13 cellular contexts compared by ENCODE assay signal in genomic region chr1:172141351-172142000, GRCh38.
DNase-seq lines count a peak whose midpoint lies in the region; ATAC-seq and TF ChIP-seq lines count a peak whose summit lies in the region.
"Had no signal": no experiment of that assay in that cellular context is flagged by ENCODE, and none has a peak within 500 bp of the region (broad histone marks: within the 10 kb centered on the region; RNA-seq: fewer than 3 reads in every experiment).

No MANE protein-coding gene starts in this region.

- no peak for TF ChIP-seq CTCF in SK-N-SH (IDR thresholded peaks at IDR 0.05)
- no peak for TF ChIP-seq CTCF in neural crest cell (conservative IDR thresholded peaks at IDR 0.05)
- no peak for TF ChIP-seq CTCF in upper lobe of right lung (IDR thresholded peaks at IDR 0.05)

- H3F3A ChIP-seq in SK-N-SH (replicated peaks; ENCODE audit: insufficient read depth) = peaks cover 77% of the 10 kb centered on the region

- no peaks in the 10 kb centered on the region for H3K27me3 Mint-ChIP-seq in neural crest cell (ENCODE audit: low read depth)
- H3K27me3 Mint-ChIP-seq: activated CD4-positive, alpha-beta T cell treated with anti-CD3 and anti-CD28 coated beads, Interleukin-2, amount 10 ng/mL, durations not matched to agents 7 days and 5 days had no signal

- H3K9me3 ChIP-seq in SK-N-SH = no peaks in the 10 kb centered on the region
- H3K9me3 ChIP-seq in endocrine pancreas (ENCODE audit: control insufficient read depth, low read length) = no peaks in the 10 kb centered on the region
- no peaks in the 10 kb centered on the region for H3K9me3 ChIP-seq in upper lobe of right lung

- H3K4me2 ChIP-seq in SK-N-SH = peak overlapping the region; percentile 70

- no peaks in the 10 kb centered on the region for H3K36me3 Mint-ChIP-seq in neural crest cell (ENCODE audit: low read depth)

- H3K27me3 ChIP-seq in SK-N-SH (ENCODE audit: insufficient read depth) (no peaks in the 10 kb centered on the region), endocrine pancreas (ENCODE audit: control insufficient read depth, insufficient read depth, low read length) (no peaks in the 10 kb centered on the region), upper lobe of right lung (no peaks in the 10 kb centered on the region)

- H3K4me1 ChIP-seq in SK-N-SH (ENCODE audit: control insufficient read depth in 1 of 2, insufficient read depth in 2 of 2, low read depth in 1 of 2, low read length in 1 of 2) (peaks cover 19 to 40% of the 10 kb centered on the region in 2 experiments; a peak in 3 of 4 replicates), endocrine pancreas (ENCODE audit: control insufficient read depth, insufficient read depth, low read length) (no peaks in the 10 kb centered on the region), upper lobe of right lung (no peaks in the 10 kb centered on the region)

- ATAC-seq in SK-N-SH treated with all-trans-retinoic acid at 6 μM for 48 hours = no peak
- no peak for ATAC-seq in upper lobe of right lung
- no peak for ATAC-seq in HG03565 (IDR thresholded peaks at IDR 0.05; ENCODE audit: unreplicated experiment)
- no peak for ATAC-seq in GM21360 (IDR thresholded peaks at IDR 0.05; ENCODE audit: unreplicated experiment)

- H3K79me2 ChIP-seq in SK-N-SH (ENCODE audit: insufficient read depth) = peaks cover 55% of the 10 kb centered on the region

- peak overlapping the region; percentile 83 for H3K27ac Mint-ChIP-seq in neural crest cell (ENCODE audit: unreplicated experiment)
- H3K27ac Mint-ChIP-seq: activated CD4-positive, alpha-beta T cell treated with anti-CD3 and anti-CD28 coated beads, Interleukin-2, amount 10 ng/mL, durations not matched to agents 7 days and 5 days; immature natural killer cell had no signal

- peaks cover 49% of the 10 kb centered on the region for H3K4me1 Mint-ChIP-seq in neural crest cell

- POLR2A ChIA-PET in SK-N-SH (lab: Yijun Ruan, JAX) = no interaction called here

- H3K9me3 Mint-ChIP-seq in neural crest cell = no peaks in the 10 kb centered on the region
- H3K9me3 Mint-ChIP-seq: activated CD4-positive, alpha-beta T cell treated with anti-CD3 and anti-CD28 coated beads, Interleukin-2, amount 10 ng/mL, durations not matched to agents 7 days and 5 days; immature natural killer cell had no signal

- H3K36me3 ChIP-seq in SK-N-SH (replicated peaks in 1 of 2; ENCODE audit: control insufficient read depth in 1 of 2, insufficient read depth in 2 of 2, low read length in 1 of 2) (peaks cover 41 to 50% of the 10 kb centered on the region in 2 experiments), endocrine pancreas (ENCODE audit: control insufficient read depth, insufficient read depth, low read length) (no peaks in the 10 kb centered on the region), upper lobe of right lung (no peaks in the 10 kb centered on the region)

- CTCF ChIA-PET in SK-N-SH (lab: Yijun Ruan, JAX) = interaction anchor here (1.1 to 1.3 kb wide), 3 partner anchors 17 to 258 kb away, joined by 4 read pairs; no protein-coding TSS in a partner anchor

- H2AFZ ChIP-seq in SK-N-SH (ENCODE audit: low read depth) = no peak overlapping the region; the same call in 1 of the 2 replicates

- H3K9me2 ChIP-seq in SK-N-SH = no peaks in the 10 kb centered on the region

- TF ChIP-seq RAD21 in SK-N-SH (IDR thresholded peaks at IDR 0.05; ENCODE audit: low read length) = no peak

- DNase-seq in SK-N-SH = no peak
- DNase-seq in neural crest cell (ENCODE audit: low read depth, low spot score) = no peak
- DNase-seq in upper lobe of right lung = no peak
- DNase-seq in KG1 (lab: John Stamatoyannopoulos, UW) = no peak
- DNase-seq: activated CD4-positive, alpha-beta T cell treated with anti-CD3 and anti-CD28 coated beads, Interleukin-2, amount 10 ng/mL, durations not matched to agents 7 days and 5 days; activated naive CD4-positive, alpha-beta T cell treated with anti-CD3 and anti-CD28 coated beads, Interleukin-2, amount 50 U/mL, for 16 hours; immature natural killer cell; SHP77 had no signal

- WGBS in SK-N-SH (ENCODE audit: low lambda C conversion rate) = 11% methylated on average over 8 of the region's 8 CpGs

- H3K4me3 ChIP-seq in SK-N-SH (ENCODE audit: low read depth in 2 of 2, low read length in 1 of 2) = peak overlapping the region; percentile 74 to 93
- H3K4me3 ChIP-seq in endocrine pancreas (ENCODE audit: control insufficient read depth, insufficient read depth, low read length) = peak overlapping the region; percentile 26
- H3K4me3 ChIP-seq in upper lobe of right lung = peak overlapping the region; percentile 48

- TF ChIP-seq EP300 in SK-N-SH (IDR thresholded peaks at IDR 0.05; ENCODE audit: borderline replicate concordance in 1 of 2, low read depth in 1 of 2, low read length in 1 of 2) = no peak

- no peak overlapping the region for H3K4me3 Mint-ChIP-seq in neural crest cell
- H3K4me3 Mint-ChIP-seq: activated CD4-positive, alpha-beta T cell treated with anti-CD3 and anti-CD28 coated beads, Interleukin-2, amount 10 ng/mL, durations not matched to agents 7 days and 5 days; immature natural killer cell had no signal

- H3K27ac ChIP-seq in SK-N-SH (ENCODE audit: low read depth in 2 of 2, low read length in 1 of 2) (peak overlapping the region; percentile 97 to 99), upper lobe of right lung (peak overlapping the region; percentile 27)
- H3K27ac ChIP-seq: 22Rv1 had no signal

- no peaks in the 10 kb centered on the region; the same call in 1 of the 2 replicates for H4K20me1 ChIP-seq in SK-N-SH (ENCODE audit: insufficient read depth)

- intact Hi-C loops in upper lobe of right lung (cut with DNase I) = no loop called here

- H3K9ac ChIP-seq in SK-N-SH (peak overlapping the region; percentile 85), endocrine pancreas (ENCODE audit: control insufficient read depth, insufficient read depth, low read length) (no peak overlapping the region)

TF ChIP-seq in SK-N-SH, 30 proteins besides CTCF, POLR2A, EP300 and RAD21:
- TF ChIP-seq USF1 (IDR thresholded peaks at IDR 0.05; ENCODE audit: borderline replicate concordance, low read depth) (no peak), RFX5 (IDR thresholded peaks at IDR 0.05; ENCODE audit: low read length) (no peak), USF2 (IDR thresholded peaks at IDR 0.05; ENCODE audit: borderline replicate concordance, low read depth, low read length) (no peak), TEAD4 (IDR thresholded peaks at IDR 0.05; ENCODE audit: borderline replicate concordance, insufficient read depth) (no peak)
TF ChIP-seq in SK-N-SH: peak in this region for 0.

TF ChIP-seq in SK-N-SH treated with all-trans-retinoic acid at 6 μM for 48 hours, 23 proteins besides CTCF, POLR2A, EP300 and RAD21 (continues in another document):
- TF ChIP-seq CSDC2 (CRISPR knock-in tag; IDR thresholded peaks at IDR 0.05) (no peak), PATZ1 (CRISPR knock-in tag; IDR thresholded peaks at IDR 0.05; ENCODE audit: borderline replicate concordance) (no peak), BACH2 (CRISPR knock-in tag; IDR thresholded peaks at IDR 0.05; ENCODE audit: borderline replicate concordance) (no peak), CSRNP3 (CRISPR knock-in tag; IDR thresholded peaks at IDR 0.05) (no peak), TSHZ2 (CRISPR knock-in tag; IDR thresholded peaks at IDR 0.05) (no peak)

Comparison
In these comparisons a context has a peak if more than half of its experiments do, and no peak if none do; other contexts are left out.
1. H3K4me3 ChIP-seq: peak in every context shown above with its lines; median percentile 84 in SK-N-SH; 48 in upper lobe of right lung; 26 in endocrine pancreas.